15 cellular contexts compared by ENCODE assay signal in genomic region chr9:125564641-125565040, GRCh38.
A peak's percentile ranks its signal among the peaks of the same experiment; 100 is the strongest.
DNase-seq lines count a peak whose midpoint lies in the region; ATAC-seq, FAIRE-seq and TF ChIP-seq lines count a peak whose summit lies in the region.
"Had no signal": no experiment of that assay in that cellular context is flagged by ENCODE, and none has a peak within 500 bp of the region (broad histone marks: within the 10 kb centered on the region; RNA-seq: fewer than 3 reads in every experiment).

No MANE protein-coding gene starts in this region.

- no peaks in the 10 kb centered on the region for H3K9me3 ChIP-seq in endothelial cell of umbilical vein (replicated peaks; ENCODE audit: control insufficient read depth, insufficient read depth, low read length)

- intact Hi-C loops in endothelial cell of umbilical vein (cut with micrococcal nuclease): loop anchor here (10.0 kb wide), 1 partner anchor 50 kb away; no protein-coding TSS in a partner anchor

- FAIRE-seq in endothelial cell of umbilical vein (lab: Jason Lieb, UNC): peak; percentile 44

- no peak for TF ChIP-seq POLR2A in endothelial cell of umbilical vein (IDR thresholded peaks at IDR 0.05; ENCODE audit: low read depth, low read length)

- TF ChIP-seq CTCF in HFFc6 (IDR thresholded peaks at IDR 0.05) (no peak), endothelial cell of umbilical vein (IDR thresholded peaks at IDR 0.05; ENCODE audit: extremely low read depth in 1 of 2, insufficient read depth in 1 of 2, low read depth in 1 of 2, low read length in 2 of 2) (no peak)

- dilution Hi-C loops in endothelial cell of umbilical vein (cut with MboI; ENCODE audit: extremely low pct_ligation_motif_present, low sequenced_read_pairs): no loop called here

- ATAC-seq in GM18868 (IDR thresholded peaks at IDR 0.05; ENCODE audit: unreplicated experiment) (no peak), HG03378 (IDR thresholded peaks at IDR 0.05; ENCODE audit: unreplicated experiment) (no peak)

- H3K4me3 Mint-ChIP-seq in HFFc6: no peak overlapping the region
- H3K4me3 Mint-ChIP-seq: B cell; CD4-positive, CD25-positive, alpha-beta regulatory T cell had no signal

- no peaks in the 10 kb centered on the region for H3K9me1 ChIP-seq in endothelial cell of umbilical vein (replicated peaks; ENCODE audit: control insufficient read depth, extremely low read depth, insufficient read depth, low read length)

- CTCF ChIA-PET in endothelial cell of umbilical vein (lab: Charles Lee): no interaction called here

- peak overlapping the region; percentile 15; the same call in 1 of the 2 replicates for H3K27ac Mint-ChIP-seq in HFFc6
- H3K27ac Mint-ChIP-seq: B cell; CD4-positive, CD25-positive, alpha-beta regulatory T cell had no signal

- no peak overlapping the region for H2AFZ ChIP-seq in endothelial cell of umbilical vein (ENCODE audit: low read depth, low read length)

- peaks cover 64% of the 10 kb centered on the region for H3K4me1 Mint-ChIP-seq in HFFc6 (ENCODE audit: low read depth)

- H3K36me3 ChIP-seq in endothelial cell of umbilical vein (ENCODE audit: control insufficient read depth in 2 of 2, extremely low read depth in 1 of 2, insufficient read depth in 2 of 2, low read length in 2 of 2): no peaks in the 10 kb centered on the region

- no peak overlapping the region for H3K27ac ChIP-seq in endothelial cell of umbilical vein (ENCODE audit: insufficient read depth, low read depth, low read length)
- H3K27ac ChIP-seq: KMS-11 had no signal

- BruUV-seq in endothelial cell of umbilical vein (replicated peaks; lab: Mats Ljungman, UMichigan): no TSS peak

- H3K4me1 ChIP-seq in endothelial cell of umbilical vein (ENCODE audit: control insufficient read depth, extremely low read depth, insufficient read depth, low read length): peaks cover 8% of the 10 kb centered on the region

- H3K27me3 Mint-ChIP-seq in HFFc6 (ENCODE audit: insufficient read depth): no peaks in the 10 kb centered on the region
- H3K27me3 Mint-ChIP-seq: B cell; CD4-positive, CD25-positive, alpha-beta regulatory T cell had no signal

- POLR2A ChIA-PET in endothelial cell of umbilical vein (lab: Charles Lee): no interaction called here

- peaks cover 13% of the 10 kb centered on the region for H3K36me3 Mint-ChIP-seq in HFFc6 (ENCODE audit: low read depth)

- no peaks in the 10 kb centered on the region for H3K79me2 ChIP-seq in endothelial cell of umbilical vein (ENCODE audit: control insufficient read depth, insufficient read depth, low read length)

- no peaks in the 10 kb centered on the region for H3K9me3 Mint-ChIP-seq in HFFc6

- peak overlapping the region; percentile 22 for H3K4me2 ChIP-seq in endothelial cell of umbilical vein (ENCODE audit: insufficient read depth, low read length)
- H3K4me2 ChIP-seq: KMS-11 had no signal

- H3K27me3 ChIP-seq in endothelial cell of umbilical vein (ENCODE audit: control insufficient read depth in 2 of 2, insufficient read depth in 2 of 2, low read length in 2 of 2): no peaks in the 10 kb centered on the region

- H4K20me1 ChIP-seq in endothelial cell of umbilical vein (replicated peaks; ENCODE audit: control insufficient read depth, extremely low read depth, insufficient read depth, low read length): no peaks in the 10 kb centered on the region

- no peak overlapping the region for H3K4me3 ChIP-seq in endothelial cell of umbilical vein (replicated peaks in 1 of 3; ENCODE audit: insufficient read depth in 1 of 3, low read depth in 1 of 3, low read length in 3 of 3)

- H3K9ac ChIP-seq in endothelial cell of umbilical vein (replicated peaks; ENCODE audit: extremely low read depth, insufficient read depth, low read length): no peak overlapping the region
- H3K9ac ChIP-seq: KMS-11 had no signal

- DNase-seq in D341Med (ENCODE audit: low spot score): peak; percentile 41
- DNase-seq in HFFc6: no peak
- DNase-seq in endothelial cell of umbilical vein (ENCODE audit: low read depth, low spot score): peak; percentile 23
- peak; percentile 27 for DNase-seq in renal cortical epithelial cell (ENCODE audit: low read depth)
- DNase-seq in HUDEP-2 (lab: John Stamatoyannopoulos, UW; ENCODE audit: unreplicated experiment in 76 of 76): no peak
- DNase-seq: CD4-positive, CD25-positive, alpha-beta regulatory T cell; GOT3; NCI-H1092; NCI-H146; NCI-H2081; NCI-H510A treated with DMSO at 0.1 percent for 48 hours had no signal

TF ChIP-seq in endothelial cell of umbilical vein, 7 proteins besides CTCF, POLR2A, EP300 and RAD21:
- no peak for TF ChIP-seq JUN (IDR thresholded peaks at IDR 0.05; ENCODE audit: borderline replicate concordance, insufficient read depth, insufficient read length, low read depth)
- TF ChIP-seq FOS (IDR thresholded peaks at IDR 0.05; ENCODE audit: borderline replicate concordance, insufficient read depth, low read length): peak; percentile 13
- no peak for TF ChIP-seq EZH2 (IDR thresholded peaks at IDR 0.05; ENCODE audit: borderline replicate concordance, low read depth, low read length, severe bottlenecking)

Comparison
In these comparisons a context has a peak if more than half of its experiments do, and no peak if none do; other contexts are left out.
1. DNase-seq: peak in D341Med (single experiment), endothelial cell of umbilical vein (single experiment) and renal cortical epithelial cell (single experiment); none in HFFc6 (single experiment) and HUDEP-2 (0 of 76).